11 cellular contexts compared by ENCODE assay signal in the genomic region with DNA sequence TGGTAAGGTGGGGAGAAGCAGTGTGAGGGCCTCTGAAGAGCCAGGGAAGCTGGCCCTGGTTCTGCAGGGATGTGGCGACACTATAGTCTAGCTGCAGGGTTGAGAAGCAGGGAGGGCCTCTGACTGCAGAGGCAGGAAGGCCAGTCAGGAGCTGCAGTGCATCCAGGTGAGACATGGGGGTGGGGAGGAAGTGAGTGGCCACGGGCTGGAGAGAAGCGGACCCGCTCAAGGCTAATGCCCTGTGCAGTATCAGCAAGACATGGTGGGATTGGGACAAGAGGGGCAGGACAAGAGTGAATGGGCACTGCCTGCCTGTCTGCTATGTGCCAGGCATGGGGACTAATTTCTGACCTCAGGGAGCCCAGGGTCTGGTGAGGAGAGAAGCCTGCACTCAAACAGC.
"Had no signal": no experiment of that assay in that cellular context is flagged by ENCODE, and none has a peak within 500 bp of the region (broad histone marks: within the 10 kb centered on the region; RNA-seq: fewer than 3 reads in every experiment).

No MANE protein-coding gene starts in this region.

- H3K27ac ChIP-seq: lower lobe of right lung, skin epidermis, tibial artery, uterus, VCaP had no signal

- DNase-seq: activated CD4-positive, alpha-beta T cell treated with anti-CD3 and anti-CD28 coated beads for 4 hours; activated T-cell treated with anti-CD3 and anti-CD28 coated beads, Interleukin-2, amount 50 U/mL, for 1 hour; naive B cell; retina; tibial artery; uterus had no signal

- H3K27me3 Mint-ChIP-seq: brain, naive B cell had no signal

- H3K36me3 ChIP-seq: uterus had no signal

- H3K4me3 Mint-ChIP-seq: brain, endodermal cell, naive B cell had no signal

- H3K4me3 ChIP-seq: lower lobe of right lung, skin epidermis, tibial artery, uterus had no signal

- H3K9me3 Mint-ChIP-seq: brain, endodermal cell, naive B cell had no signal

- H3K27me3 ChIP-seq: tibial artery, uterus had no signal

- H3K9me3 ChIP-seq: lower lobe of right lung, tibial artery, uterus had no signal

- ATAC-seq: lower lobe of right lung had no signal
